8 cellular contexts compared by ENCODE assay signal in genomic region chr12:109573029-109573913, GRCh38. TPM values are rescaled to one million over a fixed set of nuclear protein-coding genes. Genes with fewer than 3 reads are reported as not detected.
DNase-seq lines count a peak whose midpoint lies in the region; ATAC-seq, FAIRE-seq and TF ChIP-seq lines count a peak whose summit lies in the region.

Gene MMAB (minus strand): TSS chr12:109573504. CDS start chr12:109573480, 24 bp downstream.
Gene MVK (plus strand): TSS chr12:109573794. CDS start chr12:109574823, 1,029 bp downstream.

- peak; percentile 76 for FAIRE-seq in keratinocyte (lab: Jason Lieb, UNC)

- H3K9me1 ChIP-seq in keratinocyte (ENCODE audit: control insufficient read depth, extremely low read depth, insufficient read depth, low read length) = no peaks in the 10 kb centered on the region

- H3K27ac ChIP-seq in keratinocyte (ENCODE audit: control insufficient read depth, insufficient read depth, low read length) = peak within 1 kb of the TSS; percentile 66

- dilution Hi-C loops in keratinocyte (cut with MboI; ENCODE audit: extremely low pct_ligation_motif_present, low sequenced_read_pairs) = no loop called here

- H4K20me1 ChIP-seq in keratinocyte (ENCODE audit: control insufficient read depth, extremely low read depth, insufficient read depth, low read length) = no peaks in the 10 kb centered on the region

- H2AFZ ChIP-seq in keratinocyte (ENCODE audit: control insufficient read depth, low read length) = peak within 1 kb of the TSS; percentile 75

- peaks cover 18 to 21% of the 10 kb centered on the region in 2 experiments for H3K36me3 ChIP-seq in keratinocyte (ENCODE audit: control insufficient read depth in 2 of 2, extremely low read depth in 1 of 2, insufficient read depth in 2 of 2, low read length in 2 of 2)

- TF ChIP-seq CTCF in keratinocyte (optimal IDR thresholded peaks at IDR 0.05 in 1 of 3, IDR thresholded peaks at IDR 0.05 in 1 of 3, conservative IDR thresholded peaks at IDR 0.05 in 1 of 3; ENCODE audit: extremely low read depth in 1 of 3, insufficient read depth in 2 of 3, low read length in 3 of 3) = no peak

- DNase-seq in AG20443 (ENCODE audit: low spot score) (peak; percentile 98), NCI-H510A (lab: John Stamatoyannopoulos, UW) (peak; percentile 98), cerebellum (ENCODE audit: low spot score) (peak; percentile 99), keratinocyte (ENCODE audit: low read depth, low spot score) (peak; percentile 98)
- DNase-seq in activated CD4-positive, alpha-beta T cell treated with anti-CD3 and anti-CD28 coated beads for 1 hour = peak; percentile 96
- peak; percentile 89 to 95 for DNase-seq in stimulated activated CD4-positive, alpha-beta T cell treated with anti-CD3 and anti-CD28 coated beads, Interleukin-15, amount 100 ng/mL, for 1 hour (ENCODE audit: low read depth in 1 of 2, low spot score in 1 of 2)

- H3K4me3 ChIP-seq in keratinocyte (ENCODE audit: control insufficient read depth in 2 of 3, extremely low read depth in 1 of 3, insufficient read depth in 2 of 3, low read depth in 1 of 3, low read length in 3 of 3) = peak within 1 kb of the TSS; percentile 59 to 78 (median 72)

- peak within 1 kb of the TSS; percentile 77 for H3K9ac ChIP-seq in keratinocyte (ENCODE audit: control insufficient read depth, extremely low read depth, insufficient read depth, low read length)

- peaks cover 21% of the 10 kb centered on the region for H3K79me2 ChIP-seq in keratinocyte (ENCODE audit: control insufficient read depth, insufficient read depth, low read length)

- H3K4me1 ChIP-seq in keratinocyte (ENCODE audit: control insufficient read depth, extremely low read depth, insufficient read depth, low read length) = peaks cover 17% of the 10 kb centered on the region

- peak within 1 kb of the TSS; percentile 93 for H3K4me2 ChIP-seq in keratinocyte (ENCODE audit: control insufficient read depth, extremely low read depth, insufficient read depth, low read depth, low read length)

- TF ChIP-seq POLR2A in GM19099 (IDR thresholded peaks at IDR 0.05; ENCODE audit: extremely low read depth, insufficient read length, low read depth) = peak; percentile 85

- peak; percentile 93 for ATAC-seq in HG03432 (IDR thresholded peaks at IDR 0.05; ENCODE audit: unreplicated experiment)

- no peaks in the 10 kb centered on the region for H3K27me3 ChIP-seq in keratinocyte (ENCODE audit: control insufficient read depth, extremely low read depth, insufficient read depth, low read length)

- H3K9me3 ChIP-seq in keratinocyte (ENCODE audit: control insufficient read depth, low read depth, low read length) = no peaks in the 10 kb centered on the region

RNA-seq across cellular contexts. Expression of gene MMAB, which starts in this region (rescaled TPM):
- 13.1 TPM for total RNA-seq in cerebellum
- polyA plus RNA-seq in keratinocyte = 29.4 to 38.6 TPM (median 30.6 TPM) in 3 replicates
- 8.1 TPM for polyA plus RNA-seq in keratinocyte (2011; ENCODE audit: low read depth)
- 21.3 and 28.5 TPM in 2 replicates for polyA plus RNA-seq in keratinocyte (2011; cell fraction: cytosol; rRNA removed)
- 25.5 and 26.0 TPM in 2 replicates for polyA plus RNA-seq in keratinocyte (2011; cell fraction: nucleus; rRNA removed)
- 23.7 and 51.0 TPM in 2 replicates for polyA plus RNA-seq in keratinocyte (2012; ENCODE audit: low replicate concordance)
- 22.8 to 27.4 TPM (median 23.3 TPM) in 3 replicates for polyA minus RNA-seq in keratinocyte
- 33.8 TPM for polyA minus RNA-seq in keratinocyte (2011; cell fraction: cytosol; rRNA and poly(A)+ RNA removed)
- 6.0 and 12.6 TPM in 2 replicates for polyA minus RNA-seq in keratinocyte (2011; cell fraction: nucleus; rRNA and poly(A)+ RNA removed)

RNA-seq across cellular contexts. Expression of gene MVK, which starts in this region (rescaled TPM):
- total RNA-seq in cerebellum = 14.8 TPM
- 26.7 to 29.5 TPM (median 29.3 TPM) in 3 replicates for polyA plus RNA-seq in keratinocyte
- 9.9 TPM for polyA plus RNA-seq in keratinocyte (2011; ENCODE audit: low read depth)
- 18.4 and 30.6 TPM in 2 replicates for polyA plus RNA-seq in keratinocyte (2011; cell fraction: cytosol; rRNA removed)
- 28.6 and 31.8 TPM in 2 replicates for polyA plus RNA-seq in keratinocyte (2011; cell fraction: nucleus; rRNA removed)
- polyA plus RNA-seq in keratinocyte (2012; ENCODE audit: low replicate concordance) = 21.9 and 36.7 TPM in 2 replicates
- 19.1 to 47.1 TPM (median 20.8 TPM) in 3 replicates for polyA minus RNA-seq in keratinocyte
- polyA minus RNA-seq in keratinocyte (2011; cell fraction: cytosol; rRNA and poly(A)+ RNA removed) = 20.7 TPM
- polyA minus RNA-seq in keratinocyte (2011; cell fraction: nucleus; rRNA and poly(A)+ RNA removed) = 11.9 and 12.3 TPM in 2 replicates

Comparison
In these comparisons a context has a peak if more than half of its experiments do, and no peak if none do; other contexts are left out.
1. Peak in every context shown above with its lines: DNase-seq, ATAC-seq, H3K4me3 ChIP-seq and H3K27ac ChIP-seq.